In genomic region chr2:28413152-28413895, GRCh38 we compare ENCODE assay signal across 8 cellular contexts. TPM values are rescaled to one million over a fixed set of nuclear protein-coding genes. Genes with fewer than 3 reads are reported as not detected.
DNase-seq lines count a peak whose midpoint lies in the region; ATAC-seq, FAIRE-seq and TF ChIP-seq lines count a peak whose summit lies in the region.

No MANE protein-coding gene starts in this region.

- H3K27ac Mint-ChIP-seq in HFFc6 (peak overlapping the region; percentile 26), immature natural killer cell (peak overlapping the region; percentile 93 to 100 (median 98))

- DNase-seq in A172 (ENCODE audit: low spot score) (peak; percentile 93), HFFc6 (no peak), immature natural killer cell (peak; percentile 76 to 80 (median 79)), NOMO-1 treated with dmso at 0.1 percent for 144 hours (lab: John Stamatoyannopoulos, UW; ENCODE audit: unreplicated experiment) (no peak), GM12891 (ENCODE audit: insufficient read length, low spot score) (no peak), urothelium cell line (ENCODE audit: low spot score) (no peak)

- H3K36me3 Mint-ChIP-seq in HFFc6 (ENCODE audit: low read depth) (peaks cover 50% of the 10 kb centered on the region), immature natural killer cell (peaks cover 30 to 57% (median 35%) of the 10 kb centered on the region in 3 donors)

- H3K27me3 Mint-ChIP-seq in HFFc6 (ENCODE audit: insufficient read depth) = peaks cover 12% of the 10 kb centered on the region
- peaks cover 57 to 70% (median 70%) of the 10 kb centered on the region in 3 donors for H3K27me3 Mint-ChIP-seq in immature natural killer cell (ENCODE audit: low read depth in 3 of 3)

- H3K9me3 Mint-ChIP-seq in HFFc6 (no peaks in the 10 kb centered on the region), immature natural killer cell (no peaks in the 10 kb centered on the region)

- no peak overlapping the region for H3K27ac ChIP-seq in VCaP

- no peak for TF ChIP-seq POLR2A in GM12891 (IDR thresholded peaks at IDR 0.05; ENCODE audit: low read depth, low read length)

- H3K4me3 Mint-ChIP-seq in HFFc6 = no peak overlapping the region; the same call in 1 of the 2 replicates
- peak overlapping the region; percentile 52 to 75 (median 69) for H3K4me3 Mint-ChIP-seq in immature natural killer cell

- TF ChIP-seq CTCF in HFFc6 (IDR thresholded peaks at IDR 0.05) (peak; percentile 53), VCaP (conservative IDR thresholded peaks at IDR 0.05) (0 out of 2 replicates have a peak, but pooled peaks have one; percentile 17)

- ATAC-seq in GM21576 (IDR thresholded peaks at IDR 0.05; ENCODE audit: unreplicated experiment) = no peak

- H3K4me1 Mint-ChIP-seq in HFFc6 (ENCODE audit: low read depth) (peaks cover 28% of the 10 kb centered on the region), immature natural killer cell (peaks cover 81 to 95% of the 10 kb centered on the region in 2 donors)

- FAIRE-seq in GM12891 (lab: Jason Lieb, UNC) (no peak), urothelium cell line (lab: Jason Lieb, UNC) (no peak)

TF ChIP-seq in GM12891, 5 proteins besides CTCF, POLR2A, EP300 and RAD21:
- TF ChIP-seq PAX5 (IDR thresholded peaks at IDR 0.05; ENCODE audit: insufficient read depth, low read length, severe bottlenecking) (no peak), TAF1 (IDR thresholded peaks at IDR 0.05; ENCODE audit: low read depth, low read length) (no peak), POU2F2 (IDR thresholded peaks at IDR 0.05; ENCODE audit: low read depth, low read length) (no peak), SPI1 (IDR thresholded peaks at IDR 0.05; ENCODE audit: low read depth, low read length) (no peak), POLR2AphosphoS5 (IDR thresholded peaks at IDR 0.05; ENCODE audit: low read depth, low read length) (no peak)
TF ChIP-seq in GM12891: peak in this region for 0.

RNA-seq across cellular contexts. Expression of gene FOSL2, which starts 20.7 kb away (rescaled TPM):
- total RNA-seq in A172 (2014; rRNA removed; shearing (Covaris generic)) = 36.1 and 39.7 TPM in 2 replicates
- 100 to 1,000 TPM in 5 of 6 experiments, 10 to 100 TPM in 1; 90.1 to 128 (median 116) TPM for total RNA-seq in HFFc6 (2021; fragmentation: NEBNext Ultra II Directional; extraction: Animal tissue kit (Norgen Biotek cat#: 25700))
- polyA plus RNA-seq in immature natural killer cell = 10 to 100 TPM; 27.2 to 54.3 (median 28.7) TPM
- polyA plus RNA-seq in GM12891 (2012; ENCODE audit: low read depth, missing spikeins) = 1.1 TPM

Comparison
In these comparisons a context has a peak if more than half of its experiments do, and no peak if none do; other contexts are left out.
1. DNase-seq: peak in A172 (single experiment) and immature natural killer cell (3 of 3); none in HFFc6 (single experiment), NOMO-1 treated with dmso at 0.1 percent for 144 hours (single experiment), GM12891 (single experiment) and urothelium cell line (single experiment).